ENCODE assay signal across 8 cellular contexts in genomic region chr1:202926578-202927491, GRCh38. TPM values are rescaled to one million over a fixed set of nuclear protein-coding genes. Genes with fewer than 3 reads are reported as not detected.
A peak's percentile ranks its signal among the peaks of the same experiment; 100 is the strongest.
DNase-seq lines count a peak whose midpoint lies in the region; ATAC-seq and TF ChIP-seq lines count a peak whose summit lies in the region.

Gene KLHL12 (minus strand): TSS chr1:202927234. CDS start chr1:202925162, 2,072 bp downstream.

- H3K27me3 ChIP-seq in DND-41 (ENCODE audit: insufficient read depth, low read length, poor library complexity) (no peaks in the 10 kb centered on the region), Peyer's patch (no peaks in the 10 kb centered on the region), esophagus muscularis mucosa (peaks cover 0 to 4% (median 0%) of the 10 kb centered on the region in 4 donors), muscle layer of duodenum (ENCODE audit: low read depth, low read length) (no peaks in the 10 kb centered on the region)

- no peaks in the 10 kb centered on the region for H4K20me1 ChIP-seq in DND-41 (ENCODE audit: insufficient read depth, low read length)

- peak within 1 kb of the TSS; percentile 75 for H3K9ac ChIP-seq in DND-41 (ENCODE audit: low read depth, low read length)

- H3K79me2 ChIP-seq in DND-41 (ENCODE audit: insufficient read depth, low read length) = peaks cover 41% of the 10 kb centered on the region

- H2AFZ ChIP-seq in DND-41 (ENCODE audit: low read depth, low read length) = peak within 1 kb of the TSS; percentile 91

- ATAC-seq in DND-41 (ENCODE audit: insufficient read depth, low read depth) (peak; percentile 94), GM21786 (IDR thresholded peaks at IDR 0.05; ENCODE audit: unreplicated experiment) (peak; percentile 81)

- TF ChIP-seq CTCF in DND-41 (IDR thresholded peaks at IDR 0.05; ENCODE audit: borderline replicate concordance, extremely low read depth, low read length, poor library complexity, severe bottlenecking) = peak; percentile 76
- peak; percentile 28 to 77 (median 66) for TF ChIP-seq CTCF in Peyer's patch (IDR thresholded peaks at IDR 0.05)
- TF ChIP-seq CTCF in esophagus muscularis mucosa (IDR thresholded peaks at IDR 0.05) = peak; percentile 53 to 63 (median 62)

- H3K27ac ChIP-seq in DND-41 (ENCODE audit: low read length) (peak within 1 kb of the TSS; percentile 79), KOPT-K1 (ENCODE audit: low read depth, low read length, poor library complexity, severe bottlenecking) (peak within 1 kb of the TSS; percentile 78), Peyer's patch (peak within 1 kb of the TSS; percentile 94 to 99 (median 98)), esophagus muscularis mucosa (replicated peaks in 1 of 4) (peak within 1 kb of the TSS; percentile 93 to 97 (median 96)), muscle layer of duodenum (ENCODE audit: low read length) (peak within 1 kb of the TSS; percentile 90)

- peak; percentile 94 to 96 for TF ChIP-seq POLR2A in Peyer's patch (IDR thresholded peaks at IDR 0.05)
- peak; percentile 90 for TF ChIP-seq POLR2A in esophagus muscularis mucosa (IDR thresholded peaks at IDR 0.05; ENCODE audit: low read depth)

- H3K9me3 ChIP-seq in DND-41 (ENCODE audit: insufficient read depth, low read length, severe bottlenecking) (no peaks in the 10 kb centered on the region), KOPT-K1 (ENCODE audit: insufficient read depth, low read length, poor library complexity, severe bottlenecking) (no peaks in the 10 kb centered on the region), Peyer's patch (no peaks in the 10 kb centered on the region), esophagus muscularis mucosa (no peaks in the 10 kb centered on the region), muscle layer of duodenum (ENCODE audit: control insufficient read depth in 1 of 2, low read length in 2 of 2) (no peaks in the 10 kb centered on the region)

- 2% methylated on average over 31 of the region's 57 CpGs for WGBS in esophagus muscularis mucosa

- peak within 1 kb of the TSS; percentile 80 for H3K4me2 ChIP-seq in DND-41 (ENCODE audit: insufficient read depth, low read length)

- peaks cover 48% of the 10 kb centered on the region for H3K4me1 ChIP-seq in DND-41 (ENCODE audit: insufficient read depth, low read length)
- peaks cover 0 to 20% (median 0%) of the 10 kb centered on the region in 4 donors for H3K4me1 ChIP-seq in Peyer's patch
- H3K4me1 ChIP-seq in esophagus muscularis mucosa = peaks cover 16 to 45% (median 29%) of the 10 kb centered on the region in 4 donors
- H3K4me1 ChIP-seq in muscle layer of duodenum (ENCODE audit: control insufficient read depth in 1 of 2, insufficient read depth in 2 of 2, low read length in 2 of 2) = peaks cover 4 to 7% of the 10 kb centered on the region in 2 donors

- intact Hi-C loops in esophagus muscularis mucosa (cut with DNase I) = loop anchor here (2.0 kb wide), 2 partner anchors 30 to 72 kb away; no protein-coding TSS in a partner anchor

- H3K4me3 ChIP-seq in DND-41 (ENCODE audit: low read depth in 1 of 2, low read length in 2 of 2) (peak within 1 kb of the TSS; percentile 56 to 76), Peyer's patch (peak within 1 kb of the TSS; percentile 87 to 99 (median 94)), esophagus muscularis mucosa (peak within 1 kb of the TSS; percentile 75 to 98 (median 92)), muscle layer of duodenum (ENCODE audit: low read depth in 1 of 2, low read length in 2 of 2) (peak within 1 kb of the TSS; percentile 92 to 95)

- H3K36me3 ChIP-seq in DND-41 (ENCODE audit: insufficient read depth, low read length) = peaks cover 20% of the 10 kb centered on the region
- H3K36me3 ChIP-seq in KOPT-K1 (ENCODE audit: insufficient read depth, low read length) = peaks cover 22% of the 10 kb centered on the region
- peaks cover 0 to 5% (median 0%) of the 10 kb centered on the region in 3 donors for H3K36me3 ChIP-seq in Peyer's patch
- peaks cover 0 to 18% (median 11%) of the 10 kb centered on the region in 4 donors for H3K36me3 ChIP-seq in esophagus muscularis mucosa
- H3K36me3 ChIP-seq in muscle layer of duodenum (ENCODE audit: control insufficient read depth in 1 of 2, insufficient read depth in 2 of 2, low read length in 2 of 2) = peaks cover 3 to 6% of the 10 kb centered on the region in 2 donors

- no peak for TF ChIP-seq EP300 in esophagus muscularis mucosa (IDR thresholded peaks at IDR 0.05)

- peak; percentile 95 for DNase-seq in DND-41
- DNase-seq in Peyer's patch = peak; percentile 98
- peak; percentile 94 to 96 for DNase-seq in activated T-cell treated with anti-CD3 and anti-CD28 coated beads, Interleukin-2, amount 50 U/mL, for 48 hours
- DNase-seq in esophagus muscularis mucosa (ENCODE audit: extremely low spot score) = peak; percentile 99
- peak; percentile 89 to 92 for DNase-seq in stimulated activated CD8-positive, alpha-beta memory T cell treated with anti-CD3 and anti-CD28 coated beads, Interleukin-7, amount 100 ng/mL, for 4 hours (ENCODE audit: low read depth in 2 of 2)

RNA-seq across cellular contexts. Expression of gene KLHL12, which starts in this region (rescaled TPM):
- total RNA-seq in Peyer's patch = 10 to 100 TPM; 15.9 to 22.9 (median 18.4) TPM
- 10 to 100 TPM; 16.7 to 22.4 (median 19.3) TPM for total RNA-seq in esophagus muscularis mucosa

Comparison
In these comparisons a context has a peak if more than half of its experiments do, and no peak if none do; other contexts are left out.
1. Peak in every context shown above with its lines: DNase-seq, ATAC-seq, H3K4me3 ChIP-seq and H3K27ac ChIP-seq.